ENCODE assay signal across 10 cellular contexts in the genomic region with DNA sequence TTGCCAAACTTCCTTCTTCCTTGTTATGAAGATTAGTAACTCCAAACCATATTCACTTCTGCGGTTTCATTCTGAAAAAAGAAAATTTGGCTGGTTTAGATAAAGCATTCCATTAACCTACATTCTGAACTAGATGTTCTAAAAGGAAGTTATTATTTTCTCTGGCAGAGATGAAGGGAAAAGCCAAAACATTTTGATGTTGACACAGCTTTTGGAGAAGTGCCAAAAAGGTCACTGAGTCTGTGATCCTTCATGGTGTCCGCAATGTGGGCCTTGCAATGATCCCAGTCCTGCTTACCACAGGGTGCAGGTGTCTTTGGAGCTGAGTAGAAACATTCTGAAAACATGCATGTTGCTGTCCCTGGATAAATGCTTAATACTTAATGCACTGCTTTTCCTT. TPM values are rescaled to one million over a fixed set of nuclear protein-coding genes. Genes with fewer than 3 reads are reported as not detected.
DNase-seq lines count a peak whose midpoint lies in the region; ATAC-seq, FAIRE-seq and TF ChIP-seq lines count a peak whose summit lies in the region.
"Had no signal": no experiment of that assay in that cellular context is flagged by ENCODE, and none has a peak within 500 bp of the region (broad histone marks: within the 10 kb centered on the region; RNA-seq: fewer than 3 reads in every experiment).

No MANE protein-coding gene starts in this region.

- TF ChIP-seq CTCF in D721Med (IDR thresholded peaks at IDR 0.05; ENCODE audit: insufficient read depth, missing control alignments) = no peak

- DNase-seq in COR-L47 (lab: John Stamatoyannopoulos, UW) (peak; percentile 71), NCI-H2196 treated with DMSO at 0.1 percent for 48 hours (lab: John Stamatoyannopoulos, UW; ENCODE audit: unreplicated experiment) (peak; percentile 26), dedifferentiated amniotic fluid mesenchymal stem cell (ENCODE audit: extremely low spot score) (peak; percentile 49), myocyte (ENCODE audit: low read depth) (peak; percentile 72), NCI-H2107 treated with DMSO at 0.1 percent for 48 hours (lab: John Stamatoyannopoulos, UW; ENCODE audit: unreplicated experiment) (no peak), NCI-H524 treated with DMSO at 0.1 percent for 48 hours (lab: John Stamatoyannopoulos, UW) (no peak), D721Med (ENCODE audit: insufficient read length, low spot score) (no peak)
- DNase-seq: nephron progenitor cell had no signal

- FAIRE-seq in D721Med (lab: Jason Lieb, UNC) = no peak

- ATAC-seq in HG02938 (IDR thresholded peaks at IDR 0.05; ENCODE audit: unreplicated experiment) = no peak

RNA-seq across cellular contexts. Expression of gene CXCL8, which starts 36.0 kb away (rescaled TPM):
- 2.1 and 2.8 TPM in 2 replicates for total RNA-seq in myocyte
- polyA plus RNA-seq in myocyte (2012) = 0.20 TPM
- total RNA-seq: cardiac muscle cell had no signal
- polyA plus RNA-seq: cardiac muscle cell had no signal

Comparison
In these comparisons a context has a peak if more than half of its experiments do, and no peak if none do; other contexts are left out.
1. DNase-seq: peak in COR-L47 (single experiment), NCI-H2196 treated with DMSO at 0.1 percent for 48 hours (single experiment), dedifferentiated amniotic fluid mesenchymal stem cell (single experiment) and myocyte (single experiment); none in NCI-H2107 treated with DMSO at 0.1 percent for 48 hours (single experiment), NCI-H524 treated with DMSO at 0.1 percent for 48 hours (single experiment) and D721Med (single experiment).